ENCODE assay signal across 14 cellular contexts in the genomic region with DNA sequence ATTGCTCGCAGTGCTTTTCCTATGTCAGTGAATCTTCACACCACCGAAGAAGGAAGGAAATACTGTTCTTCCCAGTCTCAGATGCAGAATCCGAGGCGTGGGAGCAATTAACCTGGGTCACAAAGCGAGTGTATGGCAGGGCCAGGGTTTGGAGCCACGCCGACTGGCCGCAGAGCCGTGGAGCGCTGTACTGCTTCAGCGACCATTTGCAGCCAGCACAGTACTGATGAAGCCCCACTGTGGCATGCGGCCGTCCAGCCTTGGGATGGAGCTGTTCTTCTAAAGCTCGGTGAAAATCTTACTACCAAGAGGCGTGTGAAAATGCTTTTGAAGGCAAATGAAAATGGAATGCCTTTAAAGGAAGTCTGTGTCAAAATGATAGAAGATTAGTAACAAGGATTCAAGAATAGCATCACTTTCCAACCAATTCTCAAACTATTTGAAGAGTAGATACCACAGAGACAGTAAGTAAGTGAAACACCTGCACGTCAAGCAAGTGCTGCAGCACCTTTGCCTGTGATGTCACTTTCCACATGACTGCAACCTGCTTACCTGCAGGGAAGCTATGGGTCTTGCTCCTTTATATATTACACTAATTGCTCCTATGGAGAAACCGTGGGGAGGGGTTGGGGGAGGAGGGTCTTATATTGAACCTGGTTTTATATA. TPM values are rescaled to one million over a fixed set of nuclear protein-coding genes. Genes with fewer than 3 reads are reported as not detected.
DNase-seq lines count a peak whose midpoint lies in the region; ATAC-seq, FAIRE-seq and TF ChIP-seq lines count a peak whose summit lies in the region.
"Had no signal": no experiment of that assay in that cellular context is flagged by ENCODE, and none has a peak within 500 bp of the region (broad histone marks: within the 10 kb centered on the region; RNA-seq: fewer than 3 reads in every experiment).

No MANE protein-coding gene starts in this region.

- DNase-seq in activated CD8-positive, alpha-beta memory T cell treated with anti-CD3 and anti-CD28 coated beads, Interleukin-2, amount 10 ng/mL, durations not matched to agents 7 days and 5 days = no peak
- no peak for DNase-seq in activated CD8-positive, alpha-beta memory T cell treated with anti-CD3 and anti-CD28 coated beads, Interleukin-2, amount 50 U/mL, for 48 hours
- DNase-seq in GM12878 (ENCODE audit: low read depth, low spot score) (no peak), NCI-H1092 treated with DMSO at 0.1 percent for 48 hours (lab: John Stamatoyannopoulos, UW) (no peak), SK-N-DZ (ENCODE audit: low spot score) (no peak)
- DNase-seq: SHP77 had no signal

- FAIRE-seq in GM12878 (lab: Jason Lieb, UNC) = no peak
- FAIRE-seq: D721Med had no signal

- intact Hi-C loops in GM12878 (cut with micrococcal nuclease; ENCODE audit: unreplicated experiment) = no loop called here

- H3K4me3 ChIP-seq in GM12878 (no peak overlapping the region; the same call in 1 of the 2 replicates), neural cell (ENCODE audit: low read length) (peak overlapping the region; percentile 18)
- H3K4me3 ChIP-seq: HAP-1, lung, skin epidermis had no signal

- H3K9ac ChIP-seq in GM12878 (ENCODE audit: control insufficient read depth, insufficient read depth, low read length) (no peak overlapping the region), neural cell (ENCODE audit: low read length) (no peak overlapping the region)

- peak overlapping the region; percentile 66 for H3K4me3 Mint-ChIP-seq in activated CD8-positive, alpha-beta memory T cell treated with anti-CD3 and anti-CD28 coated beads, Interleukin-2, amount 10 ng/mL, durations not matched to agents 7 days and 5 days

- H3K36me3 Mint-ChIP-seq in activated CD8-positive, alpha-beta memory T cell treated with anti-CD3 and anti-CD28 coated beads, Interleukin-2, amount 10 ng/mL, durations not matched to agents 7 days and 5 days = peaks cover 28% of the 10 kb centered on the region

- in situ Hi-C loops in GM12878 (cut with MboI) = loop anchor here (10.0 kb wide), 1 partner anchor 429 kb away; the partner anchor contains the start of gene LRRC27

- TF ChIP-seq CTCF in GM12878 (IDR thresholded peaks at IDR 0.05 in 2 of 3, conservative IDR thresholded peaks at IDR 0.05 in 1 of 3; ENCODE audit: control insufficient read depth in 2 of 3, extremely low read depth in 1 of 3, insufficient read depth in 1 of 3, low read depth in 3 of 3, low read length in 3 of 3) = no peak
- no peak for TF ChIP-seq CTCF in neural cell (IDR thresholded peaks at IDR 0.05; ENCODE audit: poor library complexity, severe bottlenecking)

- H3K27ac ChIP-seq in KOPT-K1 (ENCODE audit: low read depth, low read length, poor library complexity, severe bottlenecking) (peak overlapping the region; percentile 45), GM12878 (ENCODE audit: control insufficient read depth, insufficient read depth) (no peak overlapping the region; the same call in 1 of the 2 replicates), neural cell (ENCODE audit: low read length) (no peak overlapping the region)
- H3K27ac ChIP-seq: neutrophil had no signal

- H3K4me1 Mint-ChIP-seq in activated CD8-positive, alpha-beta memory T cell treated with anti-CD3 and anti-CD28 coated beads, Interleukin-2, amount 10 ng/mL, durations not matched to agents 7 days and 5 days = peaks cover 59% of the 10 kb centered on the region

- peaks cover 68% of the 10 kb centered on the region for H3K79me2 ChIP-seq in GM12878 (ENCODE audit: control insufficient read depth, insufficient read depth, low read length)
- peaks cover 78% of the 10 kb centered on the region for H3K79me2 ChIP-seq in neural cell (replicated peaks; ENCODE audit: insufficient read depth, low read length)

- H3K9me3 Mint-ChIP-seq in activated CD8-positive, alpha-beta memory T cell treated with anti-CD3 and anti-CD28 coated beads, Interleukin-2, amount 10 ng/mL, durations not matched to agents 7 days and 5 days (ENCODE audit: low read depth) = no peaks in the 10 kb centered on the region

- POLR2A ChIA-PET in GM12878 (lab: Charles Lee) = interaction anchor here (0.6 to 0.9 kb wide), 2 partner anchors 9 to 75 kb away, joined by 3 to 4 read pairs; no protein-coding TSS in a partner anchor

- ATAC-seq in activated CD8-positive, alpha-beta memory T cell treated with anti-CD3 and anti-CD28 coated beads, Interleukin-2, amount 10 ng/mL, durations not matched to agents 7 days and 5 days = no peak
- ATAC-seq in GM12878 (no peak), HG03097 (IDR thresholded peaks at IDR 0.05; ENCODE audit: low FRiP score, unreplicated experiment) (no peak)

- H3K9me3 ChIP-seq in KOPT-K1 (ENCODE audit: insufficient read depth, low read length, poor library complexity, severe bottlenecking) (no peaks in the 10 kb centered on the region), GM12878 (replicated peaks; ENCODE audit: control insufficient read depth, insufficient read depth, low read length) (no peaks in the 10 kb centered on the region), neural cell (ENCODE audit: low read length) (no peaks in the 10 kb centered on the region)
- H3K9me3 ChIP-seq: HAP-1, neutrophil had no signal

- no peaks in the 10 kb centered on the region; the same call in 1 of the 2 replicates for H4K20me1 ChIP-seq in GM12878 (ENCODE audit: control insufficient read depth, insufficient read depth)
- no peaks in the 10 kb centered on the region for H4K20me1 ChIP-seq in neural cell (ENCODE audit: insufficient read depth)

- no peaks in the 10 kb centered on the region for H3K27me3 Mint-ChIP-seq in activated CD8-positive, alpha-beta memory T cell treated with anti-CD3 and anti-CD28 coated beads, Interleukin-2, amount 10 ng/mL, durations not matched to agents 7 days and 5 days

- SMC1A ChIA-PET in GM12878 (lab: Charles Lee; ENCODE audit: uncharacterized antibody, unreplicated experiment) = interaction anchor here (1.3 kb wide), 2 partner anchors 20 to 39 kb away, joined by 3 read pairs; no protein-coding TSS in a partner anchor

- RAD21 ChIA-PET in GM12878 (lab: Charles Lee; ENCODE audit: unreplicated experiment) = no interaction called here

- TF ChIP-seq EP300 in GM12878 (IDR thresholded peaks at IDR 0.05; ENCODE audit: borderline replicate concordance in 1 of 2, control insufficient read depth in 1 of 2, low read depth in 2 of 2, low read length in 2 of 2) (no peak), neural cell (conservative IDR thresholded peaks at IDR 0.05; ENCODE audit: poor library complexity, severe bottlenecking) (no peak)

- CTCF ChIA-PET in activated CD8-positive, alpha-beta memory T cell treated with anti-CD3 and anti-CD28 coated beads, Interleukin-2, amount 10 ng/mL, durations not matched to agents 7 days and 5 days (lab: Charles Lee) = interaction anchor here (1.0 to 2.0 kb wide), 3 partner anchors 20 to 117 kb away, joined by 4 to 6 read pairs (median 4); partner anchors contain the start of gene BNIP3
- CTCF ChIA-PET in GM12878 (lab: Yijun Ruan, JAX) = no interaction called here

- no TSS peak for BruUV-seq in GM12878 (replicated peaks; lab: Mats Ljungman, UMichigan)

- H3F3A ChIP-seq in neural cell (ENCODE audit: insufficient read depth, low read length, poor library complexity, severe bottlenecking) = no peaks in the 10 kb centered on the region

- H3K4me2 ChIP-seq in GM12878 (ENCODE audit: control insufficient read depth, insufficient read depth) (peak overlapping the region; percentile 69), neural cell (ENCODE audit: low read length) (no peak overlapping the region)

- no peak for TF ChIP-seq RAD21 in GM12878 (IDR thresholded peaks at IDR 0.05; ENCODE audit: insufficient read depth, low read depth, low read length)
- TF ChIP-seq RAD21 in neural cell (conservative IDR thresholded peaks at IDR 0.05) = no peak

- 78% methylated on average over 17 of the region's 17 CpGs for WGBS in GM12878 (ENCODE audit: insufficient coverage, insufficient replicate concordance, low lambda C conversion rate, missing lambda C conversion rate)

- peaks cover 23% of the 10 kb centered on the region for H3K4me1 ChIP-seq in GM12878 (ENCODE audit: control insufficient read depth, insufficient read depth, low read length)

- H2AFZ ChIP-seq in GM12878 (ENCODE audit: control insufficient read depth, low read depth, low read length) (no peak overlapping the region), neural cell (ENCODE audit: low read depth, low read length) (no peak overlapping the region)

- H3K27me3 ChIP-seq in GM12878 (replicated peaks in 1 of 2; ENCODE audit: control insufficient read depth in 2 of 2, insufficient read depth in 2 of 2, low read length in 1 of 2) (no peaks in the 10 kb centered on the region), neural cell (ENCODE audit: insufficient read depth, low read depth, low read length) (no peaks in the 10 kb centered on the region)
- H3K27me3 ChIP-seq: neutrophil had no signal

- H3K9me2 ChIP-seq in neural cell (ENCODE audit: insufficient read depth, low read length) = no peaks in the 10 kb centered on the region

- TF ChIP-seq POLR2A in GM12878 (IDR thresholded peaks at IDR 0.05; ENCODE audit: low read depth, low read length) = no peak

- H3K36me3 ChIP-seq in KOPT-K1 (ENCODE audit: insufficient read depth, low read length) (peaks cover 34% of the 10 kb centered on the region), GM12878 (ENCODE audit: control insufficient read depth in 2 of 2, insufficient read depth in 2 of 2, low read length in 1 of 2) (peaks cover 0 to 3% of the 10 kb centered on the region in 2 experiments; a peak in 3 of 4 replicates), neural cell (ENCODE audit: insufficient read depth, low read length) (no peaks in the 10 kb centered on the region)

- H3K27ac Mint-ChIP-seq in activated CD8-positive, alpha-beta memory T cell treated with anti-CD3 and anti-CD28 coated beads, Interleukin-2, amount 10 ng/mL, durations not matched to agents 7 days and 5 days = peak overlapping the region; percentile 94

RNA-seq across cellular contexts. Expression of gene PPP2R2D, which starts 4.9 kb away (rescaled TPM):
- 10 to 100 TPM; 36.0 to 41.9 TPM for total RNA-seq in activated CD8-positive, alpha-beta memory T cell treated with anti-CD3 and anti-CD28 coated beads, Interleukin-2, amount 10 ng/mL, durations not matched to agents 7 days and 5 days
- 64.7 and 70.5 TPM in 2 replicates for total RNA-seq in GM12878 (2013; cell fraction: nucleolus; rRNA removed)
- total RNA-seq in GM12878 (2014; rRNA removed) = 22.3 and 24.6 TPM in 2 replicates
- 21.1 and 23.8 TPM in 2 replicates for total RNA-seq in GM12878 (2014; rRNA removed; fragmentation: Illumina TruSeq; extraction: Trizol)
- 23.3 and 23.5 TPM in 2 replicates for total RNA-seq in GM12878 (2021)
- polyA plus RNA-seq in GM12878 (2011; ENCODE audit: low read depth) = 8.8 TPM
- 39.2 and 41.9 TPM in 2 replicates for polyA plus RNA-seq in GM12878 (2011; rRNA removed)
- 33.2 and 37.5 TPM in 2 replicates for polyA plus RNA-seq in GM12878 (2011; cell fraction: cytosol; rRNA removed)
- polyA plus RNA-seq in GM12878 (2011; cell fraction: nucleus; rRNA removed) = 45.5 and 46.6 TPM in 2 replicates
- polyA plus RNA-seq in GM12878 (2012) = 17.7 and 23.3 TPM in 2 replicates
- 18.1 and 20.0 TPM in 2 replicates for polyA plus RNA-seq in GM12878 (2014; fragmentation: Illumina TruSeq; extraction: Trizol)
- polyA plus RNA-seq in GM12878 (2014; fragmentation: Nextera tagmentation; extraction: Ambion mirVana) = 1 to 10 TPM; 2.8 to 3.6 TPM
- polyA plus RNA-seq in GM12878 (2014; rRNA removed) = 28.8 and 29.7 TPM in 2 replicates
- 10 to 100 TPM in 1 of 2 experiments, 1 to 10 TPM in 1; 4.6 to 21.2 TPM for polyA plus RNA-seq in GM12878 (2016; fragmentation: Nextera tagmentation; extraction: Ambion mirVana)
- 38.9 and 40.3 TPM in 2 replicates for polyA minus RNA-seq in GM12878 (2011; rRNA and poly(A)+ RNA removed)
- 13.1 and 15.6 TPM in 2 replicates for polyA minus RNA-seq in GM12878 (2011; cell fraction: cytosol; rRNA and poly(A)+ RNA removed)
- polyA minus RNA-seq in GM12878 (2011; cell fraction: nucleus; rRNA and poly(A)+ RNA removed) = 20.1 and 31.6 TPM in 2 replicates
- 64.5 and 71.7 TPM in 2 replicates for polyA plus RNA-seq in neural cell
- 80.8 and 86.6 TPM in 2 replicates for polyA minus RNA-seq in neural cell
- 28.5 and 36.9 TPM in 2 replicates for polyA plus RNA-seq in SK-N-DZ (2014; cell fraction: cytosol; rRNA removed)
- 51.0 and 68.0 TPM in 2 replicates for polyA plus RNA-seq in SK-N-DZ (2014; cell fraction: nucleus; rRNA removed)
